ENCODE assay signal across 25 cellular contexts in the genomic region with DNA sequence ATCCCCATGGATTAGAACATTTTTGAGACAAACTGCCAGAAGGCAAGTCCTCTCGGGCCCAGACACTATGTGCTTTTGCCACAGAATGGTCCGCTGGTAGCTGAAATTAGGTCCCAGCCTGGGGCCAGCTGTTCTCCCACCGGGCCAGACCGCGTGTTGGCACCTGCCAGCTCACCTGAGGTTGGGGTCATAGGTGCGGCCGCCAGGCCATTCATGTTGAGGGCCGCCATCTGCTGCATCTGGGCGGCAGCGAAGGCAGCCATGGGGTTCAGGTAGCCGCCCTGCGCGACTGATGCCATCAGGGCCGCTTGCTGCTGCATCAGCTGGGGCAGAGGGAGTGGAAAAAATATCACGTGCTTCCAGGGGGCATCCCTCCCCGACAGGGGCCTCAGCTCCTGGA.
"Had no signal": no experiment of that assay in that cellular context is flagged by ENCODE, and none has a peak within 500 bp of the region (broad histone marks: within the 10 kb centered on the region; RNA-seq: fewer than 3 reads in every experiment).

No MANE protein-coding gene starts in this region.

- H3K9me3 ChIP-seq: pancreas, psoas muscle, right lobe of liver, sigmoid colon, thoracic aorta, thyroid gland, tibial nerve, vagina had no signal

- H3K4me2 ChIP-seq: neural progenitor cell had no signal

- H3K4me1 ChIP-seq: pancreas, psoas muscle, right lobe of liver, sigmoid colon, thyroid gland had no signal

- H3K27ac ChIP-seq: neural progenitor cell, pancreas, psoas muscle, right lobe of liver, sigmoid colon, stomach, thoracic aorta, thyroid gland, tibial nerve, upper lobe of left lung, vagina had no signal

- H3K4me3 ChIP-seq: neural progenitor cell, pancreas, psoas muscle, right lobe of liver, sigmoid colon, stomach, thoracic aorta, thyroid gland, tibial nerve, upper lobe of left lung, vagina had no signal

- H3K36me3 ChIP-seq: neural progenitor cell, pancreas, right lobe of liver, sigmoid colon, stomach, thoracic aorta, thyroid gland, tibial nerve, upper lobe of left lung, vagina had no signal

- DNase-seq: natural killer cell; occipital lobe; pancreas; psoas muscle; right cardiac atrium; right lobe of liver; sigmoid colon; small intestine; stimulated activated CD4-positive, alpha-beta T cell treated with anti-CD3 and anti-CD28 coated beads, Interleukin-15, amount 100 ng/mL, for 24 hours; stimulated activated CD4-positive, alpha-beta T cell treated with anti-CD3 and anti-CD28 coated beads, Interleukin-2, amount 100 ng/mL, for 24 hours; stimulated activated CD4-positive, alpha-beta T cell treated with anti-CD3 and anti-CD28 coated beads, Interleukin-2, amount 100 ng/mL, for 48 hours; stimulated activated CD4-positive, alpha-beta T cell treated with anti-CD3 and anti-CD28 coated beads, Interleukin-4, amount 100 ng/mL, for 24 hours; stimulated activated naive B cell treated with anti-CD40 and anti-IgM and Interleukin-4, amounts not matched to agents 10 μg/mL and 1 μg/mL and 100 μg/mL, for 72 hours; stimulated activated naive CD4-positive, alpha-beta T cell treated with Interleukin-2 at 50 U/mL for 16 hours; stomach; thyroid gland; trophoblast cell; upper lobe of left lung had no signal

- H3K36me3 Mint-ChIP-seq: natural killer cell; stimulated activated effector memory CD8-positive, alpha-beta T cell treated with anti-CD3 and anti-CD28 coated beads, Interleukin-12 subunit alpha, Interleukin-12 subunit beta, amount 100 ng/mL, for 72 hours had no signal

- H3K27me3 ChIP-seq: right lobe of liver, thyroid gland, vagina had no signal

- H3K4me3 Mint-ChIP-seq: natural killer cell; nephron; neural progenitor cell; stimulated activated effector memory CD8-positive, alpha-beta T cell treated with anti-CD3 and anti-CD28 coated beads, Interleukin-12 subunit alpha, Interleukin-12 subunit beta, amount 100 ng/mL, for 72 hours; stimulated activated naive B cell treated with anti-CD40 and anti-IgM and Interleukin-4, amounts not matched to agents 10 μg/mL and 1 μg/mL and 100 μg/mL, for 72 hours; stimulated activated naive CD8-positive, alpha-beta T cell treated with anti-CD3 and anti-CD28 coated beads, Interleukin-15, Interleukin-2, amounts not matched to agents 100 ng/mL and 50 ng/mL, for 24 hours had no signal

- H3K9me3 Mint-ChIP-seq: stimulated activated naive CD8-positive, alpha-beta T cell treated with anti-CD3 and anti-CD28 coated beads, Interleukin-15, Interleukin-2, amounts not matched to agents 100 ng/mL and 50 ng/mL, for 24 hours had no signal

- H3K27ac Mint-ChIP-seq: natural killer cell; nephron; neural progenitor cell; stimulated activated effector memory CD8-positive, alpha-beta T cell treated with anti-CD3 and anti-CD28 coated beads, Interleukin-12 subunit alpha, Interleukin-12 subunit beta, amount 100 ng/mL, for 72 hours; stimulated activated naive B cell treated with anti-CD40 and anti-IgM and Interleukin-4, amounts not matched to agents 10 μg/mL and 1 μg/mL and 100 μg/mL, for 72 hours; stimulated activated naive CD8-positive, alpha-beta T cell treated with anti-CD3 and anti-CD28 coated beads, Interleukin-15, Interleukin-2, amounts not matched to agents 100 ng/mL and 50 ng/mL, for 24 hours had no signal

- H2AFZ ChIP-seq: neural progenitor cell had no signal
